In genomic region chr9:107373809-107374208, GRCh38 we compare ENCODE assay signal across 26 cellular contexts.
"Had no signal": no experiment of that assay in that cellular context is flagged by ENCODE, and none has a peak within 500 bp of the region (broad histone marks: within the 10 kb centered on the region; RNA-seq: fewer than 3 reads in every experiment).

No MANE protein-coding gene starts in this region.

- FAIRE-seq: astrocyte, frontal cortex, TTC549 had no signal

- DNase-seq: activated CD4-positive, alpha-beta memory T cell treated with anti-CD3 and anti-CD28 coated beads, Interleukin-2, amount 10 ng/mL, durations not matched to agents 7 days and 5 days; activated CD4-positive, alpha-beta T cell treated with anti-CD3 and anti-CD28 coated beads for 1 hour; activated CD4-positive, alpha-beta T cell treated with anti-CD3 and anti-CD28 coated beads for 4 hours; activated CD4-positive, alpha-beta T cell treated with anti-CD3 and anti-CD28 coated beads, Interleukin-2, amount 10 ng/mL, durations not matched to agents 7 days and 5 days; activated CD4-positive, alpha-beta T cell treated with anti-CD3 and anti-CD28 coated beads, Interleukin-2, amount 50 U/mL, for 4 hours; activated CD8-positive, alpha-beta memory T cell treated with anti-CD3 and anti-CD28 coated beads for 24 hours; activated effector memory CD4-positive, alpha-beta T cell treated with Interleukin-2 at 50 U/mL for 16 hours; activated gamma-delta T cell treated with Interleukin-2 at 50 U/mL for 16 hours; activated naive CD4-positive, alpha-beta T cell treated with anti-CD3 and anti-CD28 coated beads, Interleukin-2, amount 50 U/mL, for 16 hours; activated naive CD4-positive, alpha-beta T cell treated with Interleukin-2 at 50 U/mL for 16 hours; activated naive CD8-positive, alpha-beta T cell treated with anti-CD3 and anti-CD28 coated beads, Interleukin-2, amount 50 U/mL, for 24 hours; activated T-cell treated with anti-CD3 and anti-CD28 coated beads, Interleukin-2, amount 50 U/mL, for 4 hours; adrenal gland; anterior cingulate cortex; brain microvascular endothelial cell; dorsolateral prefrontal cortex; effector memory CD4-positive, alpha-beta T cell; endodermal cell; foreskin fibroblast; head of caudate nucleus; T-helper 2 cell had no signal

- H3K27ac ChIP-seq: adrenal gland, brain microvascular endothelial cell, coronary artery, dorsolateral prefrontal cortex, VCaP had no signal

- H3K4me3 ChIP-seq: adrenal gland, coronary artery, dorsolateral prefrontal cortex had no signal

- H3K9me3 ChIP-seq: adrenal gland had no signal

- H3K36me3 ChIP-seq: adrenal gland, brain microvascular endothelial cell had no signal

- H3K27me3 ChIP-seq: brain microvascular endothelial cell had no signal

- H3K4me1 ChIP-seq: adrenal gland had no signal
